ENCODE assay signal across 15 cellular contexts in the genomic region with DNA sequence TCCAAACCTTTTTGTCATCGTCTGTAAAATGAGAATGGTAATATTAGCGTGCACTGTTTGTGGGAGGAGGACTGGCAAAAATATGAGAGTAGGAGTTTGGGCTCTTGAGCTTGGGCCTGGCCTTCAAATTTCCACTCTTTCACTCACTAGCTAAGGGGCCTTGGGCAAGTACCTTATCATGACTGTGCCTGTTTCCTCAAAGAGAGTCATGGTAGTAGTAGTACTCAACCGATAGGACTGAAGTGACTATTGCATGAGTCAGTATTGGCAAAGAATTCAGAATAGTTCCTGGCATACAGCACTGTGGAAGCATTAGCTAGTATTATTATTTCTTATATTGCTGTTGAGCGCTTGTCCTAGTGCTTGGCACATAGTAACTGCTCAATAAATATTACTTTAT. TPM values are rescaled to one million over a fixed set of nuclear protein-coding genes. Genes with fewer than 3 reads are reported as not detected.
A peak's percentile ranks its signal among the peaks of the same experiment; 100 is the strongest.
DNase-seq lines count a peak whose midpoint lies in the region; ATAC-seq, FAIRE-seq and TF ChIP-seq lines count a peak whose summit lies in the region.
"Had no signal": no experiment of that assay in that cellular context is flagged by ENCODE, and none has a peak within 500 bp of the region (broad histone marks: within the 10 kb centered on the region; RNA-seq: fewer than 3 reads in every experiment).

No MANE protein-coding gene starts in this region.

- no peaks in the 10 kb centered on the region for H3K27me3 Mint-ChIP-seq in activated naive CD8-positive, alpha-beta T cell
- H3K27me3 Mint-ChIP-seq in progenitor cell of endocrine pancreas, result no peaks in the 10 kb centered on the region
- H3K27me3 Mint-ChIP-seq: effector memory CD8-positive, alpha-beta T cell had no signal

- H3K27ac ChIP-seq in A549, result no peak overlapping the region
- no peak overlapping the region for H3K27ac ChIP-seq in gastroesophageal sphincter
- no peak overlapping the region for H3K27ac ChIP-seq in tibial artery

- H3K27me3 ChIP-seq in gastroesophageal sphincter (no peaks in the 10 kb centered on the region), tibial artery (no peaks in the 10 kb centered on the region)

- peaks cover 6% of the 10 kb centered on the region for H3K36me3 Mint-ChIP-seq in activated naive CD8-positive, alpha-beta T cell
- H3K36me3 Mint-ChIP-seq in progenitor cell of endocrine pancreas (ENCODE audit: insufficient read depth), result peaks cover 9% of the 10 kb centered on the region

- peak overlapping the region; percentile 75 for H3K27ac Mint-ChIP-seq in activated naive CD8-positive, alpha-beta T cell
- H3K27ac Mint-ChIP-seq in progenitor cell of endocrine pancreas, result no peak overlapping the region
- H3K27ac Mint-ChIP-seq: effector memory CD8-positive, alpha-beta T cell had no signal

- DNase-seq in A549 (ENCODE audit: low read depth in 1 of 2, low spot score in 1 of 2) (peak; percentile 36 to 47), H54 (ENCODE audit: insufficient read length, low spot score) (peak; percentile 25), progenitor cell of endocrine pancreas (ENCODE audit: low spot score, unreplicated experiment) (no peak), tibial artery (no peak)
- DNase-seq: activated effector memory CD4-positive, alpha-beta T cell treated with Interleukin-2 at 50 U/mL for 16 hours; effector memory CD8-positive, alpha-beta T cell; KBM-7; left cardiac atrium; NCI-H510A had no signal

- H3K4me3 Mint-ChIP-seq in activated naive CD8-positive, alpha-beta T cell, result no peak overlapping the region
- no peak overlapping the region for H3K4me3 Mint-ChIP-seq in progenitor cell of endocrine pancreas (ENCODE audit: low read depth)
- H3K4me3 Mint-ChIP-seq: effector memory CD8-positive, alpha-beta T cell had no signal

- no peak for TF ChIP-seq RAD21 in A549 (conservative IDR thresholded peaks at IDR 0.05 in 1 of 2, IDR thresholded peaks at IDR 0.05 in 1 of 2)

- TF ChIP-seq POLR2A in A549 (IDR thresholded peaks at IDR 0.05; ENCODE audit: low read length) (no peak), H54 (IDR thresholded peaks at IDR 0.05; ENCODE audit: low read depth, low read length) (no peak), gastroesophageal sphincter (IDR thresholded peaks at IDR 0.05) (no peak), GM18505 (IDR thresholded peaks at IDR 0.05; ENCODE audit: borderline replicate concordance, extremely low read depth, insufficient read depth, insufficient read length) (no peak)

- H3K4me1 ChIP-seq in A549 (no peaks in the 10 kb centered on the region), gastroesophageal sphincter (no peaks in the 10 kb centered on the region), tibial artery (no peaks in the 10 kb centered on the region)

- WGBS in A549 (ENCODE audit: missing lambda C conversion rate), result 69% methylated on average over 4 of the region's 4 CpGs
- WGBS in gastroesophageal sphincter (ENCODE audit: low coverage in 1 of 2), 2 donors, result 71 to 72% methylated on average over 1 to 3 of the region's 4 CpGs

- POLR2A ChIA-PET in A549 (lab: Yijun Ruan, JAX), result interaction anchor here (0.8 to 1.2 kb wide), 2 partner anchors 16 to 19 kb away, joined by 4 to 5 read pairs; a partner anchor contains a TSS

- peaks cover 3% of the 10 kb centered on the region for H3K4me1 Mint-ChIP-seq in activated naive CD8-positive, alpha-beta T cell (ENCODE audit: low read depth)
- H3K4me1 Mint-ChIP-seq in progenitor cell of endocrine pancreas (ENCODE audit: low read depth), result no peaks in the 10 kb centered on the region

- intact Hi-C loops in tibial artery (cut with DNase I; ENCODE audit: low total_unique reads), result no loop called here

- no peaks in the 10 kb centered on the region for H3K9me3 ChIP-seq in A549
- H3K9me3 ChIP-seq in gastroesophageal sphincter, result no peaks in the 10 kb centered on the region
- no peaks in the 10 kb centered on the region for H3K9me3 ChIP-seq in tibial artery

- peak; percentile 82 to 89 for ATAC-seq in A549
- ATAC-seq in gastroesophageal sphincter, result peak; percentile 53
- no peak for ATAC-seq in GM18505 (IDR thresholded peaks at IDR 0.05; ENCODE audit: unreplicated experiment)
- no peak for ATAC-seq in GM21381 (IDR thresholded peaks at IDR 0.05; ENCODE audit: unreplicated experiment)
- ATAC-seq: effector memory CD8-positive, alpha-beta T cell; sciatic nerve had no signal

- H3K4me2 ChIP-seq in A549, result no peak overlapping the region

- TF ChIP-seq CTCF in A549 (IDR thresholded peaks at IDR 0.05), result no peak
- no peak for TF ChIP-seq CTCF in gastroesophageal sphincter (IDR thresholded peaks at IDR 0.05)
- TF ChIP-seq CTCF in progenitor cell of endocrine pancreas (IDR thresholded peaks at IDR 0.05; ENCODE audit: unreplicated experiment), result no peak
- no peak for TF ChIP-seq CTCF in tibial artery (IDR thresholded peaks at IDR 0.05)

- no peak for FAIRE-seq in A549 (lab: Jason Lieb, UNC)
- no peak for FAIRE-seq in H54 (lab: Jason Lieb, UNC)
- FAIRE-seq: GM12892 had no signal

- no peaks in the 10 kb centered on the region for H3K9me3 Mint-ChIP-seq in activated naive CD8-positive, alpha-beta T cell (ENCODE audit: low read depth)
- peaks cover 10% of the 10 kb centered on the region for H3K9me3 Mint-ChIP-seq in progenitor cell of endocrine pancreas (ENCODE audit: low read depth)
- H3K9me3 Mint-ChIP-seq: effector memory CD8-positive, alpha-beta T cell had no signal

- H3K4me3 ChIP-seq in A549, result no peak overlapping the region
- H3K4me3 ChIP-seq in gastroesophageal sphincter, result no peak overlapping the region
- H3K4me3 ChIP-seq in tibial artery, result no peak overlapping the region

- CTCF ChIA-PET in A549 (lab: Yijun Ruan, JAX), result interaction anchor here (0.7 to 0.8 kb wide), 2 partner anchors 10 to 18 kb away, joined by 4 read pairs; a partner anchor contains a TSS

- TF ChIP-seq EP300 in A549 (IDR thresholded peaks at IDR 0.05) (no peak), gastroesophageal sphincter (IDR thresholded peaks at IDR 0.05) (no peak)

- H3K36me3 ChIP-seq in gastroesophageal sphincter, result peaks cover 0 to 68% of the 10 kb centered on the region in 2 donors
- peaks cover 0 to 63% (median 31%) of the 10 kb centered on the region in 3 donors for H3K36me3 ChIP-seq in tibial artery

TF ChIP-seq in A549, 52 proteins besides CTCF, POLR2A, EP300 and RAD21:
- TF ChIP-seq CHD4 (IDR thresholded peaks at IDR 0.05; ENCODE audit: borderline replicate concordance) (no peak), FOSL2 (IDR thresholded peaks at IDR 0.05) (no peak), FOSL2 (CRISPR knock-in tag; IDR thresholded peaks at IDR 0.05) (0 out of 2 replicates have a peak, but pooled peaks have one; percentile 45)

RNA-seq across cellular contexts. Expression of a gene that starts 16.0 kb away (rescaled TPM):
- polyA plus RNA-seq in A549 (2011; rRNA removed), result 214 and 337 TPM in 2 replicates
- 186 and 205 TPM in 2 replicates for polyA plus RNA-seq in A549 (2012; cell fraction: cytosol; rRNA removed)
- polyA plus RNA-seq in A549 (2012; cell fraction: nucleus; rRNA removed), result 145 and 200 TPM in 2 replicates
- 345 to 446 TPM (median 353 TPM) in 3 replicates for polyA plus RNA-seq in A549 (2017; fragmentation: RNase III; extraction: RNeasy Plus Mini Kit Qiagen cat#74134 plus additional on column Dnase treatment)
- 260 and 279 TPM in 2 replicates for polyA minus RNA-seq in A549 (2011; rRNA and poly(A)+ RNA removed)
- 100 to 1,000 TPM in 3 of 4 donors, 10 to 100 TPM in 1; 83.7 to 233 (median 182) TPM for total RNA-seq in gastroesophageal sphincter
- 140 and 169 TPM in 2 replicates for total RNA-seq in progenitor cell of endocrine pancreas

RNA-seq across cellular contexts. Expression of a gene that starts 18.8 kb away (rescaled TPM):
- polyA plus RNA-seq in A549 (2011; rRNA removed) (8.6 and 10.8 TPM in 2 replicates), A549 (2017; fragmentation: RNase III; extraction: RNeasy Plus Mini Kit Qiagen cat#74134 plus additional on column Dnase treatment) (8.8 to 13.0 TPM (median 11.6 TPM) in 3 replicates)
- polyA plus RNA-seq in A549 (2012; cell fraction: cytosol; rRNA removed), result 18.1 and 19.4 TPM in 2 replicates
- polyA plus RNA-seq in A549 (2012; cell fraction: nucleus; rRNA removed), result 28.9 and 29.3 TPM in 2 replicates
- 14.6 and 21.8 TPM in 2 replicates for polyA minus RNA-seq in A549 (2011; rRNA and poly(A)+ RNA removed)
- total RNA-seq in gastroesophageal sphincter (10 to 100 TPM in 3 of 4 donors, 1 to 10 TPM in 1; 8.4 to 16.9 (median 12.7) TPM), progenitor cell of endocrine pancreas (12.6 and 14.5 TPM in 2 replicates)

RNA-seq across cellular contexts. Expression of a gene that starts 36.7 kb away (rescaled TPM):
- polyA plus RNA-seq in A549 (2011; rRNA removed), result 82.9 and 90.8 TPM in 2 replicates
- 159 and 179 TPM in 2 replicates for polyA plus RNA-seq in A549 (2012; cell fraction: cytosol; rRNA removed)
- 211 and 234 TPM in 2 replicates for polyA plus RNA-seq in A549 (2012; cell fraction: nucleus; rRNA removed)
- polyA plus RNA-seq in A549 (2017; fragmentation: RNase III; extraction: RNeasy Plus Mini Kit Qiagen cat#74134 plus additional on column Dnase treatment), result 114 to 159 TPM (median 142 TPM) in 3 replicates
- polyA minus RNA-seq in A549 (2011; rRNA and poly(A)+ RNA removed), result 179 and 201 TPM in 2 replicates
- total RNA-seq in gastroesophageal sphincter, result 10 to 100 TPM; 12.9 to 17.7 (median 14.5) TPM
- total RNA-seq in progenitor cell of endocrine pancreas, result 73.1 and 81.9 TPM in 2 replicates

RNA-seq across cellular contexts. Expression of a gene that starts 39.0 kb away (rescaled TPM):
- polyA plus RNA-seq in A549 (2011; rRNA removed) (32.4 and 47.4 TPM in 2 replicates), A549 (2017; fragmentation: RNase III; extraction: RNeasy Plus Mini Kit Qiagen cat#74134 plus additional on column Dnase treatment) (47.1 to 57.3 TPM (median 51.9 TPM) in 3 replicates)
- polyA plus RNA-seq in A549 (2012; cell fraction: cytosol; rRNA removed), result 159 and 194 TPM in 2 replicates
- 477 and 479 TPM in 2 replicates for polyA plus RNA-seq in A549 (2012; cell fraction: nucleus; rRNA removed)
- 34.6 and 58.3 TPM in 2 replicates for polyA minus RNA-seq in A549 (2011; rRNA and poly(A)+ RNA removed)
- total RNA-seq in gastroesophageal sphincter (100 to 1,000 TPM; 108 to 182 (median 139) TPM), progenitor cell of endocrine pancreas (103 and 112 TPM in 2 replicates)

RNA-seq across cellular contexts. Expression of a gene that starts 49.5 kb away (rescaled TPM):
- 9.4 and 13.3 TPM in 2 replicates for polyA plus RNA-seq in A549 (2011; rRNA removed)
- polyA plus RNA-seq in A549 (2012; cell fraction: cytosol; rRNA removed), result 12.7 and 17.2 TPM in 2 replicates
- polyA plus RNA-seq in A549 (2012; cell fraction: nucleus; rRNA removed), result 27.6 and 28.6 TPM in 2 replicates
- polyA plus RNA-seq in A549 (2017; fragmentation: RNase III; extraction: RNeasy Plus Mini Kit Qiagen cat#74134 plus additional on column Dnase treatment), result 15.1 to 18.6 TPM (median 16.8 TPM) in 3 replicates
- polyA minus RNA-seq in A549 (2011; rRNA and poly(A)+ RNA removed), result 13.5 and 16.4 TPM in 2 replicates
- 10 to 100 TPM in 3 of 4 donors, 1 to 10 TPM in 1; 9.4 to 21.0 (median 13.2) TPM for total RNA-seq in gastroesophageal sphincter
- total RNA-seq in progenitor cell of endocrine pancreas, result 6.5 and 8.3 TPM in 2 replicates

Comparison
In these comparisons a context has a peak if more than half of its experiments do, and no peak if none do; other contexts are left out.
1. ATAC-seq: peak in A549 (2 of 2) and gastroesophageal sphincter (single experiment); none in GM18505 (single experiment) and GM21381 (single experiment).
2. DNase-seq: peak in A549 (2 of 2) and H54 (single experiment); none in progenitor cell of endocrine pancreas (single experiment) and tibial artery (0 of 2).